In genomic region chr13:97263160-97263559, GRCh38 we compare ENCODE assay signal across 21 cellular contexts. TPM values are rescaled to one million over a fixed set of nuclear protein-coding genes. Genes with fewer than 3 reads are reported as not detected.
A peak's percentile ranks its signal among the peaks of the same experiment; 100 is the strongest.
DNase-seq lines count a peak whose midpoint lies in the region; ATAC-seq, FAIRE-seq and TF ChIP-seq lines count a peak whose summit lies in the region.
"Had no signal": no experiment of that assay in that cellular context is flagged by ENCODE, and none has a peak within 500 bp of the region (broad histone marks: within the 10 kb centered on the region; RNA-seq: fewer than 3 reads in every experiment).

No MANE protein-coding gene starts in this region.

- no peaks in the 10 kb centered on the region; the same call in 1 of the 2 replicates for H3K36me3 ChIP-seq in Caco-2 (ENCODE audit: control insufficient read depth, insufficient read depth, low read length)

- H3K27ac Mint-ChIP-seq in activated T-cell treated with anti-CD3 and anti-CD28 coated beads, Interleukin-2, amount 50 U/mL, for 24 hours: peak overlapping the region; percentile 3
- H3K27ac Mint-ChIP-seq in Caco-2 (ENCODE audit: unreplicated experiment) (peak overlapping the region; percentile 6), immature natural killer cell (peak overlapping the region; percentile 20 to 82 (median 57))
- H3K27ac Mint-ChIP-seq in activated T-helper 17 cell treated with anti-CD3 and anti-CD28 coated beads, Interleukin-2, amount 50 U/mL, for 72 hours: no peak overlapping the region

- no peak for TF ChIP-seq CTCF in Caco-2 (IDR thresholded peaks at IDR 0.05; ENCODE audit: insufficient read depth in 1 of 2, low read depth in 1 of 2, low read length in 1 of 2, severe bottlenecking in 1 of 2, unreplicated experiment in 1 of 2)
- no peak for TF ChIP-seq CTCF in RWPE1 (conservative IDR thresholded peaks at IDR 0.05; ENCODE audit: low read depth)

- no peak for DNase-seq in activated T-cell treated with anti-CD3 and anti-CD28 coated beads, Interleukin-2, amount 50 U/mL, for 24 hours
- DNase-seq in activated T-cell treated with anti-CD3 and anti-CD28 coated beads for 4 hours: no peak
- DNase-seq in Caco-2: no peak
- DNase-seq in immature natural killer cell: no peak
- no peak for DNase-seq in NCI-H187 (lab: John Stamatoyannopoulos, UW)
- no peak for DNase-seq in HTR-8/SVneo (ENCODE audit: insufficient read length, low spot score)
- no peak for DNase-seq in RWPE1 (ENCODE audit: low spot score)
- DNase-seq: CD8-positive, alpha-beta memory T cell; KBM-7; MM.1S; NCI-H1048; NCI-H1417 treated with DMSO at 0.1 percent for 48 hours; NCI-H187 treated with DMSO at 0.1 percent for 48 hours; NCI-H2107; NCI-H446 treated with DMSO at 0.1 percent for 48 hours; NCI-H526 treated with DMSO at 0.1 percent for 48 hours; SHP77 had no signal

- ATAC-seq in activated T-helper 17 cell treated with anti-CD3 and anti-CD28 coated beads, Interleukin-2, amount 50 U/mL, for 72 hours (replicated peaks): no peak

- H3K4me1 Mint-ChIP-seq in activated T-cell treated with anti-CD3 and anti-CD28 coated beads, Interleukin-2, amount 50 U/mL, for 24 hours (ENCODE audit: low read depth): peaks cover 62% of the 10 kb centered on the region
- H3K4me1 Mint-ChIP-seq in Caco-2 (ENCODE audit: low read depth, unreplicated experiment) (peaks cover 36% of the 10 kb centered on the region), immature natural killer cell (peaks cover 50 to 65% of the 10 kb centered on the region in 2 donors)
- peaks cover 46% of the 10 kb centered on the region for H3K4me1 Mint-ChIP-seq in activated T-helper 17 cell treated with anti-CD3 and anti-CD28 coated beads, Interleukin-2, amount 50 U/mL, for 72 hours

- no peak overlapping the region for H3K4me3 Mint-ChIP-seq in activated T-cell treated with anti-CD3 and anti-CD28 coated beads, Interleukin-2, amount 50 U/mL, for 24 hours
- H3K4me3 Mint-ChIP-seq in Caco-2 (ENCODE audit: unreplicated experiment) (no peak overlapping the region), immature natural killer cell (peak overlapping the region in 4 of 5 donors; percentile 2 to 31 (median 28))
- H3K4me3 Mint-ChIP-seq in activated T-helper 17 cell treated with anti-CD3 and anti-CD28 coated beads, Interleukin-2, amount 50 U/mL, for 72 hours: peak overlapping the region; percentile 4

- peaks cover 38% of the 10 kb centered on the region for H3K4me1 ChIP-seq in Caco-2

- peaks cover 17% of the 10 kb centered on the region for H3K36me3 Mint-ChIP-seq in activated T-cell treated with anti-CD3 and anti-CD28 coated beads, Interleukin-2, amount 50 U/mL, for 24 hours (ENCODE audit: low read depth)
- H3K36me3 Mint-ChIP-seq in Caco-2 (ENCODE audit: insufficient read depth, unreplicated experiment) (peaks cover 44% of the 10 kb centered on the region), immature natural killer cell (no peaks in the 10 kb centered on the region)
- H3K36me3 Mint-ChIP-seq in activated T-helper 17 cell treated with anti-CD3 and anti-CD28 coated beads, Interleukin-2, amount 50 U/mL, for 72 hours (ENCODE audit: low read depth): peaks cover 17% of the 10 kb centered on the region

- no peak for FAIRE-seq in HTR-8/SVneo (lab: Jason Lieb, UNC)
- FAIRE-seq: G401.6, GM18507 had no signal

- no peaks in the 10 kb centered on the region for H3K27me3 Mint-ChIP-seq in activated T-cell treated with anti-CD3 and anti-CD28 coated beads, Interleukin-2, amount 50 U/mL, for 24 hours
- H3K27me3 Mint-ChIP-seq in Caco-2 (ENCODE audit: insufficient read depth, unreplicated experiment) (no peaks in the 10 kb centered on the region), immature natural killer cell (ENCODE audit: low read depth in 3 of 3) (peaks cover 0 to 2% (median 2%) of the 10 kb centered on the region in 3 donors)
- H3K27me3 Mint-ChIP-seq in activated T-helper 17 cell treated with anti-CD3 and anti-CD28 coated beads, Interleukin-2, amount 50 U/mL, for 72 hours: no peaks in the 10 kb centered on the region
- H3K27me3 Mint-ChIP-seq: CD8-positive, alpha-beta memory T cell had no signal

- CTCF ChIA-PET in Caco-2 (lab: Charles Lee): no interaction called here
- CTCF ChIA-PET in RWPE1 (lab: Yijun Ruan, JAX): no interaction called here

- intact Hi-C loops in Caco-2 (cut with micrococcal nuclease; ENCODE audit: unreplicated experiment): no loop called here

- no peaks in the 10 kb centered on the region for H3K9me3 ChIP-seq in Caco-2

- no peaks in the 10 kb centered on the region for H3K9me3 Mint-ChIP-seq in activated T-cell treated with anti-CD3 and anti-CD28 coated beads, Interleukin-2, amount 50 U/mL, for 24 hours
- H3K9me3 Mint-ChIP-seq in Caco-2 (ENCODE audit: unreplicated experiment) (no peaks in the 10 kb centered on the region), immature natural killer cell (no peaks in the 10 kb centered on the region)
- H3K9me3 Mint-ChIP-seq in activated T-helper 17 cell treated with anti-CD3 and anti-CD28 coated beads, Interleukin-2, amount 50 U/mL, for 72 hours: no peaks in the 10 kb centered on the region
- H3K9me3 Mint-ChIP-seq: CD8-positive, alpha-beta memory T cell had no signal

- BruUV-seq in Caco-2 (replicated peaks; lab: Mats Ljungman, UMichigan): no TSS peak

- no peak overlapping the region for H3K27ac ChIP-seq in RWPE1
- H3K27ac ChIP-seq: C4-2B had no signal

- H3K27me3 ChIP-seq in Caco-2 (replicated peaks; ENCODE audit: control insufficient read depth, insufficient read depth, low read length): no peaks in the 10 kb centered on the region

- POLR2A ChIA-PET in Caco-2 (lab: Charles Lee): no interaction called here
- POLR2A ChIA-PET in RWPE1 (lab: Yijun Ruan, JAX; ENCODE audit: low non-redundant PET): no interaction called here

- H3K4me3 ChIP-seq in Caco-2 (ENCODE audit: low read depth, low read length): no peak overlapping the region

RNA-seq across cellular contexts. Expression of gene MBNL2, which starts 41.0 kb away (rescaled TPM):
- 41.6 TPM in 2 replicates for total RNA-seq in Caco-2 (2022)
- 10 to 100 TPM; 13.4 to 27.2 TPM for total RNA-seq in activated T-helper 17 cell treated with anti-CD3 and anti-CD28 coated beads, Interleukin-2, amount 50 U/mL, for 72 hours
- 10 to 100 TPM; 11.7 to 19.4 (median 18.6) TPM for polyA plus RNA-seq in immature natural killer cell

Comparison
In these comparisons a context has a peak if more than half of its experiments do, and no peak if none do; other contexts are left out.
1. H3K4me3 Mint-ChIP-seq: peak in activated T-helper 17 cell treated with anti-CD3 and anti-CD28 coated beads, Interleukin-2, amount 50 U/mL, for 72 hours (single experiment) and immature natural killer cell (4 of 5); none in activated T-cell treated with anti-CD3 and anti-CD28 coated beads, Interleukin-2, amount 50 U/mL, for 24 hours (single experiment) and Caco-2 (single experiment).